Comparison of ENCODE assay signal across 12 cellular contexts in the genomic region with DNA sequence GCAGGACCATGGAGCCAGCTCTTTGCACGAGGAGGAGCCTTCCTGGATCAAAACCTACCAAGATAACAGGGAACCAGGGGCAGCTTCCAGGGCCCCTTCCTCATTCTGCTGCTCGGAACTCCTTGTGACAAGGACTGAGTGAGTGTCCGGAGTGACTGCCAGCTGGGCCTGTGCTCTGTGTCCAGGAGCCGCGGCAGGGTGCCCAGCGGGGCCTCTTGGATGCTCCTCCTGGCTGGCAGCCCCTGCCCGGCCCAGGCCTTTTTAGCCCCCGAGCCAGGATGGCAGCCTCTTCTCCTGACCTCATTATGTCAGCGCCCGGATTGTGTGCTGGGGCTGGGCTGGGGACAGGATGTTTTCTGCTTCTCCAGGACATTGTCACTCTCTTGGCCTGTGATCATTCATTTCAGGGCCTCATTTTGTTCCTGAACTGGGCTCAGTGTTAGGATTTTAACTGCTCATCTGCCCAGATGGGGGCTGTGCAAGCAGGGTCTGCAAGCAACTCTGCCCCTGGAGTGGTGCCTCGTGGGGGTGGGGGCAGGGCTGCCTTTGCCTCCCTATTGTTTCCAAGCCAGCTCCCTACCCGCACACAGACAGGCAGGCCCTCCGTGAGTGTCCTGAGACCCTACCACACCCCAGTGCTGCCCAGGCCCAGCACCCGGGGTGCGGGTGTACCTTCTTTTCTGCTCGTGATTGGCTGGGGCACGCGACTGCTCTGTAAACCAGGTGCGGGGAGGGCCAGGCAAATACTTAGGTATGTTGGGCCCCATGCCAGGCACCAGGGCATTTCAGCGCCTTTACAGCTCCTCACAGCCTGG.
A peak's percentile ranks its signal among the peaks of the same experiment; 100 is the strongest.
DNase-seq lines count a peak whose midpoint lies in the region; ATAC-seq and TF ChIP-seq lines count a peak whose summit lies in the region.
"Had no signal": no experiment of that assay in that cellular context is flagged by ENCODE, and none has a peak within 500 bp of the region (broad histone marks: within the 10 kb centered on the region; RNA-seq: fewer than 3 reads in every experiment).

No MANE protein-coding gene starts in this region.

- H3K4me3 ChIP-seq in NT2/D1 (ENCODE audit: insufficient read length, low read depth) = no peak overlapping the region
- no peak overlapping the region for H3K4me3 ChIP-seq in left lung
- no peak overlapping the region for H3K4me3 ChIP-seq in gastrocnemius medialis
- H3K4me3 ChIP-seq: cardiac muscle cell had no signal

- ATAC-seq in left lung = peak; percentile 33
- peak; percentile 87 to 90 for ATAC-seq in gastrocnemius medialis
- no peak for ATAC-seq in GM21447 (IDR thresholded peaks at IDR 0.05; ENCODE audit: unreplicated experiment)

- H3K4me3 Mint-ChIP-seq in endothelial cell (ENCODE audit: unreplicated experiment) = no peak overlapping the region

- DNase-seq in NT2/D1 (ENCODE audit: low read depth, low spot score) (no peak), endothelial cell (ENCODE audit: low spot score) (peak; percentile 22), left lung (no peak), gastrocnemius medialis (peak; percentile 90 to 94), SKM-1 treated with dmso at 0.1 percent for 144 hours (lab: John Stamatoyannopoulos, UW; ENCODE audit: unreplicated experiment) (no peak), EL (no peak)
- DNase-seq in stimulated activated CD4-positive, alpha-beta T cell treated with anti-CD3 and anti-CD28 coated beads, Interleukin-12 subunit alpha, Interleukin-12 subunit beta, amount 100 ng/mL, for 4 hours = no peak
- DNase-seq: activated effector memory CD4-positive, alpha-beta T cell treated with Interleukin-2 at 50 U/mL for 16 hours had no signal

- TF ChIP-seq CTCF in endothelial cell (IDR thresholded peaks at IDR 0.05; ENCODE audit: unreplicated experiment) (no peak), left lung (IDR thresholded peaks at IDR 0.05) (no peak), gastrocnemius medialis (IDR thresholded peaks at IDR 0.05 in 4 of 5, conservative IDR thresholded peaks at IDR 0.05 in 1 of 5) (no peak)

- intact Hi-C loops in left lung (cut with DNase I) (no loop called here), gastrocnemius medialis (cut with DNase I; ENCODE audit: low total_unique reads) (loop anchor here (2.0 to 5.0 kb wide), 3 partner anchors 32 to 191 kb away; no protein-coding TSS in a partner anchor)

- H3K27me3 ChIP-seq in NT2/D1 (ENCODE audit: insufficient read depth, insufficient read length) = no peaks in the 10 kb centered on the region
- no peaks in the 10 kb centered on the region for H3K27me3 ChIP-seq in left lung
- no peaks in the 10 kb centered on the region for H3K27me3 ChIP-seq in gastrocnemius medialis
- H3K27me3 ChIP-seq: cardiac muscle cell had no signal

- no peaks in the 10 kb centered on the region for H3K9me3 ChIP-seq in NT2/D1 (ENCODE audit: insufficient read depth, low read length)
- no peaks in the 10 kb centered on the region for H3K9me3 ChIP-seq in left lung
- H3K9me3 ChIP-seq in gastrocnemius medialis = no peaks in the 10 kb centered on the region

- H3K9ac ChIP-seq in NT2/D1 (ENCODE audit: insufficient read length, low read depth) = peak overlapping the region; percentile 42
- H3K9ac ChIP-seq: KMS-11 had no signal

- H3K9me3 Mint-ChIP-seq in endothelial cell (ENCODE audit: unreplicated experiment) = no peaks in the 10 kb centered on the region

- H3K36me3 ChIP-seq in NT2/D1 (ENCODE audit: insufficient read depth, insufficient read length, low read length) (no peaks in the 10 kb centered on the region), left lung (no peaks in the 10 kb centered on the region), gastrocnemius medialis (no peaks in the 10 kb centered on the region)
- H3K36me3 ChIP-seq: cardiac muscle cell had no signal

- H3K27ac ChIP-seq in left lung (no peak overlapping the region), gastrocnemius medialis (peak overlapping the region; percentile 87 to 98 (median 92))
- H3K27ac ChIP-seq: cardiac muscle cell, KMS-11, VCaP had no signal

- in situ Hi-C loops in gastrocnemius medialis (cut with MboI; ENCODE audit: low sequenced_read_pairs in 4 of 4) = no loop called here

- H3K27ac Mint-ChIP-seq in endothelial cell (ENCODE audit: unreplicated experiment) = peak overlapping the region; percentile 74

- peaks cover 21% of the 10 kb centered on the region for H3K27me3 Mint-ChIP-seq in endothelial cell (ENCODE audit: unreplicated experiment)

- TF ChIP-seq POLR2A in gastrocnemius medialis (IDR thresholded peaks at IDR 0.05) = peak; percentile 23 to 39

- H3K36me3 Mint-ChIP-seq in endothelial cell (ENCODE audit: low read depth, unreplicated experiment) = peaks cover 8% of the 10 kb centered on the region

- H3K4me1 ChIP-seq in NT2/D1 (ENCODE audit: insufficient read depth, insufficient read length) = peaks cover 13% of the 10 kb centered on the region
- peaks cover 0 to 7% of the 10 kb centered on the region in 2 donors for H3K4me1 ChIP-seq in left lung
- peaks cover 19 to 28% of the 10 kb centered on the region in 2 donors for H3K4me1 ChIP-seq in gastrocnemius medialis

- peaks cover 61% of the 10 kb centered on the region for H3K4me1 Mint-ChIP-seq in endothelial cell (ENCODE audit: unreplicated experiment)

Comparison
In these comparisons a context has a peak if more than half of its experiments do, and no peak if none do; other contexts are left out.
1. DNase-seq: peak in endothelial cell (single experiment) and gastrocnemius medialis (2 of 2); none in NT2/D1 (single experiment), left lung (0 of 2), SKM-1 treated with dmso at 0.1 percent for 144 hours (single experiment), stimulated activated CD4-positive, alpha-beta T cell treated with anti-CD3 and anti-CD28 coated beads, Interleukin-12 subunit alpha, Interleukin-12 subunit beta, amount 100 ng/mL, for 4 hours (single experiment) and EL (single experiment).
2. H3K27ac ChIP-seq: peak in gastrocnemius medialis (4 of 4); none in left lung (0 of 2).